Comparison of ENCODE assay signal across 23 cellular contexts in genomic region chr1:153615406-153615805, GRCh38. TPM values are rescaled to one million over a fixed set of nuclear protein-coding genes. Genes with fewer than 3 reads are reported as not detected.
DNase-seq lines count a peak whose midpoint lies in the region; ATAC-seq and TF ChIP-seq lines count a peak whose summit lies in the region.
"Had no signal": no experiment of that assay in that cellular context is flagged by ENCODE, and none has a peak within 500 bp of the region (broad histone marks: within the 10 kb centered on the region; RNA-seq: fewer than 3 reads in every experiment).

No MANE protein-coding gene starts in this region.

- DNase-seq in RWPE2 (ENCODE audit: low spot score) (no peak), esophagus squamous epithelium (lab: John Stamatoyannopoulos, UW) (no peak), upper lobe of left lung (no peak), 8988T (no peak), occipital lobe (lab: John Stamatoyannopoulos, UW) (no peak)
- DNase-seq in T-helper 2 cell treated with Interferon-gamma antibody and Interleukin-4, amounts not matched to agents 5 μg/mL and 100 μg/mL, for 36 hours (ENCODE audit: low spot score): no peak
- DNase-seq: activated CD4-positive, alpha-beta T cell treated with anti-CD3 and anti-CD28 coated beads for 4 hours; amygdala; effector CD8-positive, alpha-beta T cell; head of caudate nucleus; NCI-H1105; NCI-H2107; NCI-H524; SHP77; T-cell; testis had no signal

- H3K27ac ChIP-seq in RWPE2 (ENCODE audit: poor library complexity, severe bottlenecking) (peak overlapping the region; percentile 98), esophagus squamous epithelium (peak overlapping the region; percentile 92 to 96 (median 94)), upper lobe of left lung (peak overlapping the region; percentile 58 to 86 (median 76))
- H3K27ac ChIP-seq: testis had no signal

- H3K9me3 Mint-ChIP-seq in nephron: no peaks in the 10 kb centered on the region
- H3K9me3 Mint-ChIP-seq in T-helper 2 cell treated with Interferon-gamma antibody and Interleukin-4, amounts not matched to agents 5 μg/mL and 100 μg/mL, for 36 hours: no peaks in the 10 kb centered on the region
- H3K9me3 Mint-ChIP-seq: central memory CD8-positive, alpha-beta T cell; memory B cell; natural killer cell treated with Interleukin-12 subunit alpha and Interleukin-12 subunit beta and Interleukin-15 and Interleukin-18, amount 100 ng/mL, for 72 hours; T-cell had no signal

- intact Hi-C loops in esophagus squamous epithelium (cut with DNase I): no loop called here

- 0% methylated on average over 1 of the region's 2 CpGs; no CpG with 5 or more reads in 1 of the 2 donors for WGBS in esophagus squamous epithelium, 2 donors
- WGBS in upper lobe of left lung, 2 donors: 100% methylated on average over 2 of the region's 2 CpGs; no CpG with 5 or more reads in 1 of the 2 donors

- H3K4me3 ChIP-seq in RWPE2 (ENCODE audit: severe bottlenecking) (peak overlapping the region; percentile 49), esophagus squamous epithelium (peak overlapping the region; percentile 54 to 76 (median 66)), upper lobe of left lung (peak overlapping the region in 3 of 4 donors; percentile 17 to 46 (median 40))
- H3K4me3 ChIP-seq: spleen, testis had no signal

- H3K27me3 ChIP-seq in RWPE2 (ENCODE audit: insufficient read depth, poor library complexity, severe bottlenecking): no peaks in the 10 kb centered on the region
- no peaks in the 10 kb centered on the region for H3K27me3 ChIP-seq in esophagus squamous epithelium
- H3K27me3 ChIP-seq in upper lobe of left lung: no peaks in the 10 kb centered on the region
- H3K27me3 ChIP-seq: spleen, testis had no signal

- no peak for ATAC-seq in RWPE2 (ENCODE audit: low read depth)
- no peak for ATAC-seq in upper lobe of left lung (ENCODE audit: low FRiP score in 2 of 2)
- ATAC-seq: natural killer cell treated with Interleukin-12 subunit alpha and Interleukin-12 subunit beta and Interleukin-15 and Interleukin-18, amount 100 ng/mL, for 72 hours; T-cell had no signal

- TF ChIP-seq POLR2A in esophagus squamous epithelium (IDR thresholded peaks at IDR 0.05) (no peak), upper lobe of left lung (IDR thresholded peaks at IDR 0.05) (no peak)

- peaks cover 42% of the 10 kb centered on the region for H3K4me1 Mint-ChIP-seq in nephron
- peaks cover 7% of the 10 kb centered on the region for H3K4me1 Mint-ChIP-seq in T-helper 2 cell treated with Interferon-gamma antibody and Interleukin-4, amounts not matched to agents 5 μg/mL and 100 μg/mL, for 36 hours (ENCODE audit: low read depth)
- H3K4me1 Mint-ChIP-seq: B cell; central memory CD8-positive, alpha-beta T cell; memory B cell had no signal

- TF ChIP-seq CTCF in RWPE2 (IDR thresholded peaks at IDR 0.05; ENCODE audit: poor library complexity, severe bottlenecking) (no peak), esophagus squamous epithelium (IDR thresholded peaks at IDR 0.05) (no peak), nephron (IDR thresholded peaks at IDR 0.05; ENCODE audit: unreplicated experiment in 3 of 3) (no peak), upper lobe of left lung (IDR thresholded peaks at IDR 0.05) (no peak)

- H3K36me3 ChIP-seq in RWPE2 (ENCODE audit: low read depth) (peaks cover 28% of the 10 kb centered on the region), esophagus squamous epithelium (peaks cover 0 to 19% (median 4%) of the 10 kb centered on the region in 3 donors), upper lobe of left lung (peaks cover 0 to 8% (median 6%) of the 10 kb centered on the region in 4 donors)

- H3K4me3 Mint-ChIP-seq in nephron: no peak overlapping the region
- H3K4me3 Mint-ChIP-seq in T-helper 2 cell treated with Interferon-gamma antibody and Interleukin-4, amounts not matched to agents 5 μg/mL and 100 μg/mL, for 36 hours: no peak overlapping the region
- H3K4me3 Mint-ChIP-seq: B cell; central memory CD8-positive, alpha-beta T cell; memory B cell; natural killer cell treated with Interleukin-12 subunit alpha and Interleukin-12 subunit beta and Interleukin-15 and Interleukin-18, amount 100 ng/mL, for 72 hours; T-cell had no signal

- H3K9me3 ChIP-seq in RWPE2 (ENCODE audit: severe bottlenecking) (no peaks in the 10 kb centered on the region), esophagus squamous epithelium (no peaks in the 10 kb centered on the region), upper lobe of left lung (no peaks in the 10 kb centered on the region)
- H3K9me3 ChIP-seq: spleen, testis had no signal

- no peaks in the 10 kb centered on the region for H3K27me3 Mint-ChIP-seq in nephron (ENCODE audit: low read depth)
- no peaks in the 10 kb centered on the region for H3K27me3 Mint-ChIP-seq in T-helper 2 cell treated with Interferon-gamma antibody and Interleukin-4, amounts not matched to agents 5 μg/mL and 100 μg/mL, for 36 hours (ENCODE audit: low read depth)
- H3K27me3 Mint-ChIP-seq: B cell, memory B cell, progenitor cell of endocrine pancreas, T-cell had no signal

- H3K4me1 ChIP-seq in RWPE2 (ENCODE audit: insufficient read depth, poor library complexity, severe bottlenecking): peaks cover 27% of the 10 kb centered on the region
- peaks cover 11 to 78% (median 34%) of the 10 kb centered on the region in 3 donors for H3K4me1 ChIP-seq in esophagus squamous epithelium
- H3K4me1 ChIP-seq in upper lobe of left lung: peaks cover 32 to 60% (median 49%) of the 10 kb centered on the region in 4 donors

- H3K27ac Mint-ChIP-seq in nephron: peak overlapping the region in 2 of 3 experiments; percentile 66 to 88
- no peak overlapping the region for H3K27ac Mint-ChIP-seq in T-helper 2 cell treated with Interferon-gamma antibody and Interleukin-4, amounts not matched to agents 5 μg/mL and 100 μg/mL, for 36 hours
- H3K27ac Mint-ChIP-seq: B cell; memory B cell; natural killer cell treated with Interleukin-12 subunit alpha and Interleukin-12 subunit beta and Interleukin-15 and Interleukin-18, amount 100 ng/mL, for 72 hours; progenitor cell of endocrine pancreas; T-cell had no signal

- peaks cover 17% of the 10 kb centered on the region for H3K36me3 Mint-ChIP-seq in nephron (ENCODE audit: low read depth)
- H3K36me3 Mint-ChIP-seq in T-helper 2 cell treated with Interferon-gamma antibody and Interleukin-4, amounts not matched to agents 5 μg/mL and 100 μg/mL, for 36 hours (ENCODE audit: low read depth): no peaks in the 10 kb centered on the region
- H3K36me3 Mint-ChIP-seq: memory B cell; natural killer cell treated with Interleukin-12 subunit alpha and Interleukin-12 subunit beta and Interleukin-15 and Interleukin-18, amount 100 ng/mL, for 72 hours; T-cell had no signal

- TF ChIP-seq EP300 in upper lobe of left lung (IDR thresholded peaks at IDR 0.05): no peak

RNA-seq across cellular contexts. Expression of gene S100A14, which starts 0.7 kb away (rescaled TPM):
- total RNA-seq in esophagus squamous epithelium (1,000 to 10,000 TPM; 1,580 to 2,481 (median 2,030) TPM), upper lobe of left lung (100 to 1,000 TPM in 4 of 6 donors, 10 to 100 TPM in 2; 76.5 to 239 (median 133) TPM), occipital lobe (0.47 TPM)
- total RNA-seq: B cell; natural killer cell treated with Interleukin-12 subunit alpha and Interleukin-12 subunit beta and Interleukin-15 and Interleukin-18, amount 100 ng/mL, for 72 hours; testis had no signal

RNA-seq across cellular contexts. Expression of gene S100A16, which starts 2.5 kb away (rescaled TPM):
- total RNA-seq in esophagus squamous epithelium: 1,000 to 10,000 TPM; 1,372 to 2,409 (median 2,158) TPM
- total RNA-seq in upper lobe of left lung: 100 to 1,000 TPM in 1 of 6 donors, 10 to 100 TPM in 5; 33.5 to 133 (median 55.7) TPM
- total RNA-seq in occipital lobe: 13.3 TPM
- total RNA-seq: B cell; natural killer cell treated with Interleukin-12 subunit alpha and Interleukin-12 subunit beta and Interleukin-15 and Interleukin-18, amount 100 ng/mL, for 72 hours had no signal

RNA-seq across cellular contexts. Expression of gene S100A13, which starts 11.9 kb away (rescaled TPM):
- total RNA-seq in esophagus squamous epithelium (10 to 100 TPM; 44.4 to 63.3 (median 55.7) TPM), upper lobe of left lung (100 to 1,000 TPM in 2 of 6 donors, 10 to 100 TPM in 4; 72.8 to 132 (median 86.3) TPM), occipital lobe (5.3 TPM)

RNA-seq across cellular contexts. Expression of gene S100A1, which starts 12.8 kb away (rescaled TPM):
- total RNA-seq in esophagus squamous epithelium (1 to 10 TPM in 1 of 4 donors, not detected in 3; 1.8 TPM), upper lobe of left lung (1 to 10 TPM in 1 of 6 donors, not detected in 5; 1.1 TPM), occipital lobe (0.47 TPM)
- total RNA-seq: B cell; natural killer cell treated with Interleukin-12 subunit alpha and Interleukin-12 subunit beta and Interleukin-15 and Interleukin-18, amount 100 ng/mL, for 72 hours; progenitor cell of endocrine pancreas; T-cell had no signal

RNA-seq across cellular contexts. Expression of gene CHTOP, which starts 18.5 kb away (rescaled TPM):
- total RNA-seq in esophagus squamous epithelium (10 to 100 TPM; 35.0 to 58.9 (median 47.3) TPM), upper lobe of left lung (10 to 100 TPM; 51.3 to 89.1 (median 59.2) TPM), occipital lobe (77.0 TPM)

Comparison
In these comparisons a context has a peak if more than half of its experiments do, and no peak if none do; other contexts are left out.
1. RNA of gene S100A14, which starts 0.7 kb away (total RNA-seq): 1,580 to 2,481 TPM in esophagus squamous epithelium and 76.5 to 239 TPM in upper lobe of left lung; 0.47 TPM in occipital lobe (single experiment); every median in the first group is over 10 times any median in the second.
2. RNA of gene S100A16, which starts 2.5 kb away (total RNA-seq): 1,372 to 2,409 TPM in esophagus squamous epithelium; 33.5 to 133 TPM in upper lobe of left lung and 13.3 TPM in occipital lobe (single experiment); every median in the first group is over 10 times any median in the second.
3. Peak in every context shown above with its lines, with median percentiles within 50 percentile points of each other: H3K27ac ChIP-seq and H3K4me3 ChIP-seq.